ENCODE assay signal across 1 cellular context in genomic region chr6:16240618-16241320, GRCh38.
TF ChIP-seq lines count a peak whose summit lies in the region.

No MANE protein-coding gene starts in this region.

TF ChIP-seq in K562, 482 proteins besides CTCF, POLR2A, EP300 and RAD21 (continued from another document and continues in another):
- TF ChIP-seq PBX2 (CRISPR knock-in tag; IDR thresholded peaks at IDR 0.05; ENCODE audit: low read depth) (no peak), PBX2 (tag; conservative IDR thresholded peaks at IDR 0.05; ENCODE audit: low read depth) (peak; percentile 77), ZNF274 (IDR thresholded peaks at IDR 0.05; ENCODE audit: borderline replicate concordance, low read depth, low read length) (no peak), MNT (conservative IDR thresholded peaks at IDR 0.05) (peak; percentile 55 to 76), STAG1 (CRISPR knock-in tag; IDR thresholded peaks at IDR 0.05; ENCODE audit: borderline replicate concordance) (no peak), LEF1 (IDR thresholded peaks at IDR 0.05) (no peak), PRDM10 (IDR thresholded peaks at IDR 0.05; ENCODE audit: partially characterized antibody) (no peak), MAFF (IDR thresholded peaks at IDR 0.05; ENCODE audit: low read length) (no peak), FOXJ2 (tag; IDR thresholded peaks at IDR 0.05) (no peak), TCFL5 (CRISPR knock-in tag; conservative IDR thresholded peaks at IDR 0.05) (no peak), EHMT2 (IDR thresholded peaks at IDR 0.05) (0 out of 2 replicates have a peak, but pooled peaks have one; percentile 38), ZNF280B (CRISPR knock-in tag; IDR thresholded peaks at IDR 0.05) (no peak), ZNF280A (IDR thresholded peaks at IDR 0.05; ENCODE audit: low read depth, partially characterized antibody) (no peak), CSDE1 (IDR thresholded peaks at IDR 0.05) (no peak), UBTF (IDR thresholded peaks at IDR 0.05; ENCODE audit: borderline replicate concordance in 1 of 2, low read depth in 2 of 2, low read length in 2 of 2) (0 out of 4 replicates have a peak, but pooled peaks have one; percentile 12 to 68), TOE1 (IDR thresholded peaks at IDR 0.05; ENCODE audit: borderline replicate concordance) (peak; percentile 53; the same call in 1 of the 2 replicates), TOE1 (CRISPR knock-in tag; IDR thresholded peaks at IDR 0.05; ENCODE audit: borderline replicate concordance, low read depth) (no peak), STAT6 (CRISPR knock-in tag; IDR thresholded peaks at IDR 0.05) (no peak), U2AF1 (optimal IDR thresholded peaks at IDR 0.05; ENCODE audit: low read depth, low read length) (no peak), COPS2 (conservative IDR thresholded peaks at IDR 0.05) (no peak), CXXC5 (CRISPR knock-in tag; IDR thresholded peaks at IDR 0.05) (no peak; the same call in 1 of the 2 replicates), ZNF124 (CRISPR knock-in tag; IDR thresholded peaks at IDR 0.05) (no peak), SMARCA5 (IDR thresholded peaks at IDR 0.05) (no peak), NFIX (CRISPR knock-in tag; IDR thresholded peaks at IDR 0.05; ENCODE audit: low read depth) (no peak), SP1 (CRISPR knock-in tag; IDR thresholded peaks at IDR 0.05) (0 out of 2 replicates have a peak, but pooled peaks have one; percentile 51), ZBTB9 (CRISPR knock-in tag; IDR thresholded peaks at IDR 0.05) (no peak), HDAC1 (IDR thresholded peaks at IDR 0.05) (peak in 1 of 2 experiments; percentile 80; a peak in 2 of 4 replicates), SMAD1 (IDR thresholded peaks at IDR 0.05; ENCODE audit: low read depth, low read length, partially characterized antibody) (no peak), TARDBP (IDR thresholded peaks at IDR 0.05) (no peak), MLX (CRISPR knock-in tag; conservative IDR thresholded peaks at IDR 0.05) (no peak), ARID2 (IDR thresholded peaks at IDR 0.05) (no peak), ZNF512 (tag; IDR thresholded peaks at IDR 0.05) (no peak), RBM22 (IDR thresholded peaks at IDR 0.05; ENCODE audit: low read depth, low read length, poor library complexity, severe bottlenecking) (no peak), PHB2 (IDR thresholded peaks at IDR 0.05; ENCODE audit: low read depth) (no peak), TCF7L2 (IDR thresholded peaks at IDR 0.05; ENCODE audit: low read depth, low read length) (no peak), ZNF583 (CRISPR knock-in tag; IDR thresholded peaks at IDR 0.05) (no peak), NFRKB (IDR thresholded peaks at IDR 0.05; ENCODE audit: low read depth) (no peak), ZNF146 (CRISPR knock-in tag; IDR thresholded peaks at IDR 0.05; ENCODE audit: unreplicated experiment) (no peak), RUNX1 (IDR thresholded peaks at IDR 0.05; ENCODE audit: low read depth) (no peak)
